Comparison of ENCODE assay signal across 15 cellular contexts in genomic region chr3:7461202-7461825, GRCh38.
A peak's percentile ranks its signal among the peaks of the same experiment; 100 is the strongest.
DNase-seq lines count a peak whose midpoint lies in the region; ATAC-seq and TF ChIP-seq lines count a peak whose summit lies in the region.
"Had no signal": no experiment of that assay in that cellular context is flagged by ENCODE, and none has a peak within 500 bp of the region (broad histone marks: within the 10 kb centered on the region; RNA-seq: fewer than 3 reads in every experiment).

No MANE protein-coding gene starts in this region.

- H3K4me1 ChIP-seq in BE2C: no peaks in the 10 kb centered on the region
- H3K4me1 ChIP-seq: vagina had no signal

- H3K4me1 Mint-ChIP-seq in nephron progenitor cell (no peaks in the 10 kb centered on the region), chondrocyte (ENCODE audit: low read depth) (peaks cover 3% of the 10 kb centered on the region)
- H3K4me1 Mint-ChIP-seq: activated B cell treated with CpG ODN at 0.5 μM for 24 hours had no signal

- DNase-seq in GM12865 (ENCODE audit: low read depth): peak; percentile 29
- no peak for DNase-seq in BE2C
- no peak for DNase-seq in nephron progenitor cell
- DNase-seq in chondrocyte (ENCODE audit: low spot score): no peak
- DNase-seq in HPDE6-E6E7 (ENCODE audit: extremely low spot score): no peak
- DNase-seq: activated B cell treated with CpG ODN at 0.5 μM for 24 hours, foreskin fibroblast, GOT3, NCI-H1417 had no signal

- no peaks in the 10 kb centered on the region for H3K36me3 ChIP-seq in BE2C
- H3K36me3 ChIP-seq: vagina had no signal

- H3K36me3 Mint-ChIP-seq in nephron progenitor cell (ENCODE audit: low read depth) (no peaks in the 10 kb centered on the region), chondrocyte (ENCODE audit: low read depth) (no peaks in the 10 kb centered on the region)

- no peaks in the 10 kb centered on the region for H3K27me3 ChIP-seq in BE2C
- H3K27me3 ChIP-seq: vagina had no signal

- ATAC-seq in GM19372 (IDR thresholded peaks at IDR 0.05; ENCODE audit: low read depth, unreplicated experiment) (peak; percentile 99), HG02759 (IDR thresholded peaks at IDR 0.05; ENCODE audit: unreplicated experiment) (peak; percentile 100), HG03442 (IDR thresholded peaks at IDR 0.05; ENCODE audit: unreplicated experiment) (peak; percentile 98)

- no peak overlapping the region for H3K4me3 ChIP-seq in GM12865 (ENCODE audit: low read depth, low read length)
- H3K4me3 ChIP-seq in BE2C (ENCODE audit: low read depth, low read length): no peak overlapping the region
- H3K4me3 ChIP-seq: SK-N-MC, vagina had no signal

- TF ChIP-seq CTCF in GM12865 (IDR thresholded peaks at IDR 0.05; ENCODE audit: insufficient read depth, low read depth, low read length, missing control alignments): no peak
- no peak for TF ChIP-seq CTCF in BE2C (IDR thresholded peaks at IDR 0.05; ENCODE audit: low read depth, low read length)
- TF ChIP-seq CTCF in nephron progenitor cell (IDR thresholded peaks at IDR 0.05): no peak
- no peak for TF ChIP-seq CTCF in chondrocyte (IDR thresholded peaks at IDR 0.05)

- H3K4me3 Mint-ChIP-seq in nephron progenitor cell: no peak overlapping the region
- H3K4me3 Mint-ChIP-seq in chondrocyte (ENCODE audit: unreplicated experiment): no peak overlapping the region
- H3K4me3 Mint-ChIP-seq: activated B cell treated with CpG ODN at 0.5 μM for 24 hours had no signal

- H3K9me3 Mint-ChIP-seq in nephron progenitor cell: no peaks in the 10 kb centered on the region
- H3K9me3 Mint-ChIP-seq in chondrocyte (ENCODE audit: low read depth): no peaks in the 10 kb centered on the region

- no peaks in the 10 kb centered on the region for H3K27me3 Mint-ChIP-seq in nephron progenitor cell (ENCODE audit: low read depth, poor library complexity)
- H3K27me3 Mint-ChIP-seq in chondrocyte (ENCODE audit: low read depth): peaks cover 19% of the 10 kb centered on the region
- H3K27me3 Mint-ChIP-seq: activated B cell treated with CpG ODN at 0.5 μM for 24 hours, progenitor cell of endocrine pancreas had no signal

- H3K9me3 ChIP-seq in BE2C: no peaks in the 10 kb centered on the region
- H3K9me3 ChIP-seq: vagina had no signal

- H3K27ac Mint-ChIP-seq in nephron progenitor cell (no peak overlapping the region), chondrocyte (ENCODE audit: unreplicated experiment) (no peak overlapping the region)
- H3K27ac Mint-ChIP-seq: activated B cell treated with CpG ODN at 0.5 μM for 24 hours, progenitor cell of endocrine pancreas had no signal
